ENCODE assay signal across 14 cellular contexts in the genomic region with DNA sequence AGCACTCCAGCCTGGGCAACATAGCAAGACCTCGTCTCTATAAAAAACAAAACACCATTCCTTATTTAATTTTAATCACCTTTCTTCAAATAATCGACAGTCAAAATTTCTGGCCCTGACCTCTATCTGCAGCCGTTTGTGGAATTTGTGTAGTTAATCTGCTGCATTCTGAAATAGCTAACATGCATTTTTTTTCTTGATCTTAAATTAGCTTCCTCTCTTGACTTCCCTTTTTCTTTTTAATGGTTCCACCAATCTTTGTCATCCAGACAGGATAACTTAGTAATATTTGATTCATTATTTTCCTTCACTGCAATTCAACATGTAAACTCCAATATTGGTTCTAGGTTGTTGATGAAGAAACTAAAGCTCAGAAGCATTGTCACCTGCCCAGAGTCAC.
DNase-seq lines count a peak whose midpoint lies in the region; ATAC-seq and TF ChIP-seq lines count a peak whose summit lies in the region.
"Had no signal": no experiment of that assay in that cellular context is flagged by ENCODE, and none has a peak within 500 bp of the region (broad histone marks: within the 10 kb centered on the region; RNA-seq: fewer than 3 reads in every experiment).

No MANE protein-coding gene starts in this region.

- H3K23ac ChIP-seq in mesendoderm (ENCODE audit: low read length), result no peak overlapping the region

- TF ChIP-seq CTCF in CD14-positive monocyte (IDR thresholded peaks at IDR 0.05), result no peak

- no peak overlapping the region for H3K56ac ChIP-seq in mesendoderm (ENCODE audit: low read length)

- no peak overlapping the region for H2BK5ac ChIP-seq in mesendoderm (ENCODE audit: low read length)

- H3K27me3 ChIP-seq in mesendoderm (ENCODE audit: insufficient read depth, low read length, poor library complexity), result no peaks in the 10 kb centered on the region
- H3K27me3 ChIP-seq: SJSA1 had no signal

- H3K9me3 Mint-ChIP-seq in CD14-positive monocyte, result peaks cover 0 to 1% (median 0%) of the 10 kb centered on the region in 7 donors

- peaks cover 2% of the 10 kb centered on the region for H3K79me1 ChIP-seq in mesendoderm (ENCODE audit: low read length)

- H2BK120ac ChIP-seq in mesendoderm (ENCODE audit: low read depth, low read length), result no peak overlapping the region

- H3K4ac ChIP-seq in mesendoderm (ENCODE audit: low read depth, low read length), result no peak overlapping the region

- intact Hi-C loops in CD14-positive monocyte (cut with micrococcal nuclease), result no loop called here

- no peak for ATAC-seq in HG03432 (IDR thresholded peaks at IDR 0.05; ENCODE audit: unreplicated experiment)
- no peak for ATAC-seq in HG03521 (IDR thresholded peaks at IDR 0.05; ENCODE audit: unreplicated experiment)

- H4K8ac ChIP-seq in mesendoderm (ENCODE audit: low read depth, low read length), result peak overlapping the region; percentile 17

- no peak overlapping the region for H2AK5ac ChIP-seq in mesendoderm (ENCODE audit: low read length)

- H3K27me3 Mint-ChIP-seq in CD14-positive monocyte (ENCODE audit: low read depth in 3 of 3), result peaks cover 0 to 4% (median 0%) of the 10 kb centered on the region in 3 donors
- H3K27me3 Mint-ChIP-seq: B cell had no signal

- no peak overlapping the region for H3K27ac ChIP-seq in mesendoderm (ENCODE audit: low read depth, low read length)
- H3K27ac ChIP-seq: SJSA1 had no signal

- H3K4me1 ChIP-seq in mesendoderm (ENCODE audit: control insufficient read depth, low read depth, low read length), result no peaks in the 10 kb centered on the region

- H3K4me2 ChIP-seq in mesendoderm (ENCODE audit: low read length), result no peak overlapping the region

- H3K4me3 Mint-ChIP-seq in CD14-positive monocyte, result peak overlapping the region in 1 of 2 donors; percentile 63
- H3K4me3 Mint-ChIP-seq: B cell had no signal

- H4K5ac ChIP-seq in mesendoderm (ENCODE audit: low read length), result no peak overlapping the region

- DNase-seq in CD14-positive monocyte (ENCODE audit: low spot score), result no peak
- peak; percentile 38 to 54 for DNase-seq in Kasumi-1 (lab: John Stamatoyannopoulos, UW)
- DNase-seq in OCI-M1 (lab: John Stamatoyannopoulos, UW), result peak; percentile 62
- no peak for DNase-seq in mesendoderm
- DNase-seq in mucosa of gallbladder (ENCODE audit: low spot score), result no peak
- DNase-seq: ACHN, H7, NCI-H1105, NCI-H1694 treated with DMSO at 0.1 percent for 48 hours, NCI-H748 treated with DMSO at 0.1 percent for 48 hours had no signal

- H3K9ac ChIP-seq in mesendoderm (ENCODE audit: low read length), result no peak overlapping the region

- peak overlapping the region in 5 of 7 donors; percentile 0 to 81 (median 52) for H3K27ac Mint-ChIP-seq in CD14-positive monocyte
- H3K27ac Mint-ChIP-seq: B cell had no signal

- no peaks in the 10 kb centered on the region for H3K36me3 ChIP-seq in mesendoderm (ENCODE audit: control insufficient read depth, insufficient read depth, low read length)
- H3K36me3 ChIP-seq: SJSA1 had no signal

- H3K4me1 Mint-ChIP-seq in CD14-positive monocyte, result peaks cover 19% of the 10 kb centered on the region
- H3K4me1 Mint-ChIP-seq: B cell had no signal

- H3K18ac ChIP-seq in mesendoderm (ENCODE audit: low read length), result no peak overlapping the region

- no peaks in the 10 kb centered on the region for H3K79me2 ChIP-seq in mesendoderm (ENCODE audit: control insufficient read depth, insufficient read depth, low read length)

- WGBS in mesendoderm (ENCODE audit: extremely low coverage, insufficient coverage, low lambda C conversion rate), result 100% methylated on average over 1 of the region's 3 CpGs

- H3K4me3 ChIP-seq in mesendoderm (ENCODE audit: low read length), result no peak overlapping the region
- H3K4me3 ChIP-seq: SJSA1 had no signal

- H2BK15ac ChIP-seq in mesendoderm (replicated peaks; ENCODE audit: low read depth), result no peak overlapping the region

- peaks cover 3% of the 10 kb centered on the region in 2 donors for H3K36me3 Mint-ChIP-seq in CD14-positive monocyte

Comparison
In these comparisons a context has a peak if more than half of its experiments do, and no peak if none do; other contexts are left out.
1. DNase-seq: peak in Kasumi-1 (2 of 2) and OCI-M1 (single experiment); none in CD14-positive monocyte (single experiment), mesendoderm (single experiment) and mucosa of gallbladder (single experiment).